Comparison of ENCODE assay signal across 8 cellular contexts in the genomic region with DNA sequence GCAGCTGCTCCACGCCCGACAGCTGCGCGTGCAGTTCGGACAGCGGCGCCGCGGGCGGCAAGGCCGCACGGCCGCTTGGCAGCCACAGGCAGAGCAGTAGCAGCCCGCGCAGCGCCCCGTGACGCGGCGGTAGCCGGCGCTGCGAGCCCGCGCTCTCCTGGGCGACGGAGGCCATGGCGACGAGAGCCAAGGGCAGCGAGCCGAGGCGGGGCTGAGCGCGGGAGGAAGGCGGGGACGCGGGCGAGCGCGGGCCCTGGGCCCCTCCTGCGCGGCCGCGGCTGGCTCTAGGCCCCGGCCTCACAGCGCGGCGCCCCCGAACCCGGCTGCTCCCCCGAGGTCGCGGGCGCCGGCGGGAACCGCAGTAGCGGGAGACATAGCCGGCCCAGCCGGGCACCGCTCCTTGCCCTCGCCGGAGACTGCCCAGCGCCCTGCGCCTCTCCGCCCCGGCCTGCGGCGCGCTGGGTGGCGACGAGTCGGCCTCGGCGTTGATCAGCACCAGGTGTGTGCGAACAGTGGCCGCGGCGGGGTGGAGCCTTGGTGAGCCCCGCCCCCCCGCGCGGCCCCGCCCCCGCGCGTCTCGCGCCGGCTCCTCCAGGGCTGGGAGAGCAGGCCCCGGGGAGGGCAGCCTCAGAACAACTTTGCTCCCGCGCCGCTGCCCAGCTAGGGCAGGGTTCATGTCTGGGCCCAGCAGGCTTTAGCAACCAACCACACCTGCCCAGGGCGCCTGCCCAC. TPM values are rescaled to one million over a fixed set of nuclear protein-coding genes. Genes with fewer than 3 reads are reported as not detected.
DNase-seq lines count a peak whose midpoint lies in the region; ATAC-seq and TF ChIP-seq lines count a peak whose summit lies in the region.

A gene with protein sequence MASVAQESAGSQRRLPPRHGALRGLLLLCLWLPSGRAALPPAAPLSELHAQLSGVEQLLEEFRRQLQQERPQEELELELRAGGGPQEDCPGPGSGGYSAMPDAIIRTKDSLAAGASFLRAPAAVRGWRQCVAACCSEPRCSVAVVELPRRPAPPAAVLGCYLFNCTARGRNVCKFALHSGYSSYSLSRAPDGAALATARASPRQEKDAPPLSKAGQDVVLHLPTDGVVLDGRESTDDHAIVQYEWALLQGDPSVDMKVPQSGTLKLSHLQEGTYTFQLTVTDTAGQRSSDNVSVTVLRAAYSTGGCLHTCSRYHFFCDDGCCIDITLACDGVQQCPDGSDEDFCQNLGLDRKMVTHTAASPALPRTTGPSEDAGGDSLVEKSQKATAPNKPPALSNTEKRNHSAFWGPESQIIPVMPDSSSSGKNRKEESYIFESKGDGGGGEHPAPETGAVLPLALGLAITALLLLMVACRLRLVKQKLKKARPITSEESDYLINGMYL (minus strand): TSS at position 514 of the 732 bp plus-strand sequence. CDS start 339 bp downstream, at position 175.

- no peak for TF ChIP-seq CTCF in Loucy (conservative IDR thresholded peaks at IDR 0.05; ENCODE audit: low read length)
- TF ChIP-seq CTCF in foreskin keratinocyte (conservative IDR thresholded peaks at IDR 0.05): peak; percentile 17
- TF ChIP-seq CTCF in neural progenitor cell (IDR thresholded peaks at IDR 0.05): peak; percentile 5

- peak within 1 kb of the TSS; percentile 93 for H3K4me3 Mint-ChIP-seq in neural progenitor cell

- H3K4me2 ChIP-seq in Loucy (ENCODE audit: low read depth, low read length, poor library complexity, severe bottlenecking): peak within 1 kb of the TSS; percentile 82
- H3K4me2 ChIP-seq in neural progenitor cell: peak within 1 kb of the TSS; percentile 90

- H3F3A ChIP-seq in Loucy (ENCODE audit: low read depth): no peaks in the 10 kb centered on the region
- H3F3A ChIP-seq in neural progenitor cell (ENCODE audit: low read depth): peaks cover 11% of the 10 kb centered on the region

- peaks cover 7% of the 10 kb centered on the region for H3K27me3 Mint-ChIP-seq in neural progenitor cell (ENCODE audit: insufficient read depth, low read depth)

- H3K9me3 Mint-ChIP-seq in neural progenitor cell: peaks cover 2% of the 10 kb centered on the region

- no peaks in the 10 kb centered on the region for H3K9me3 ChIP-seq in Loucy (ENCODE audit: insufficient read depth, low read depth, low read length)
- peaks cover 5% of the 10 kb centered on the region; the same call in 1 of the 2 replicates for H3K9me3 ChIP-seq in SJSA1 (replicated peaks)
- H3K9me3 ChIP-seq in neural progenitor cell (ENCODE audit: low read depth): no peaks in the 10 kb centered on the region
- no peaks in the 10 kb centered on the region for H3K9me3 ChIP-seq in stomach smooth muscle (ENCODE audit: control insufficient read depth in 2 of 2, low read length in 2 of 2)

- peak within 1 kb of the TSS; percentile 91 for H2AFZ ChIP-seq in Loucy (ENCODE audit: low read length)
- peak within 1 kb of the TSS; percentile 92 for H2AFZ ChIP-seq in neural progenitor cell (replicated peaks)

- H3K27ac Mint-ChIP-seq in neural progenitor cell: no peak within 1 kb of the TSS

- peaks cover 28% of the 10 kb centered on the region for H3K79me2 ChIP-seq in Loucy (ENCODE audit: insufficient read depth, low read length)
- no peaks in the 10 kb centered on the region for H3K79me2 ChIP-seq in neural progenitor cell (ENCODE audit: low read depth)

- peak; percentile 81 for ATAC-seq in foreskin keratinocyte

- H3K36me3 ChIP-seq in H7 (replicated peaks; ENCODE audit: control insufficient read depth, insufficient read depth, low read length): no peaks in the 10 kb centered on the region
- H3K36me3 ChIP-seq in Loucy (ENCODE audit: insufficient read depth, low read length): no peaks in the 10 kb centered on the region
- peaks cover 18% of the 10 kb centered on the region for H3K36me3 ChIP-seq in SJSA1
- H3K36me3 ChIP-seq in neural progenitor cell: no peaks in the 10 kb centered on the region
- no peaks in the 10 kb centered on the region for H3K36me3 ChIP-seq in stomach smooth muscle (ENCODE audit: control insufficient read depth in 2 of 2, insufficient read depth in 2 of 2, low read length in 2 of 2)

- H3K4me1 Mint-ChIP-seq in neural progenitor cell: peaks cover 39% of the 10 kb centered on the region

- H3K9me2 ChIP-seq in Loucy (replicated peaks; ENCODE audit: low read depth, low read length): no peaks in the 10 kb centered on the region

- DNase-seq in Daoy (ENCODE audit: low read depth) (peak; percentile 95), H7 (peak; percentile 98), SJSA1 (ENCODE audit: low read depth in 1 of 2, low spot score in 2 of 2) (peak; percentile 87 to 88), foreskin keratinocyte (peak; percentile 59 to 76), neural progenitor cell (ENCODE audit: low spot score) (peak; percentile 91)
- peak; percentile 83 for DNase-seq in activated naive CD4-positive, alpha-beta T cell treated with Interleukin-2 at 50 U/mL for 16 hours

- H3K4me3 ChIP-seq in H7 (ENCODE audit: insufficient read depth, low read depth, low read length): peak within 1 kb of the TSS; percentile 73
- peak within 1 kb of the TSS; percentile 83 for H3K4me3 ChIP-seq in Loucy (ENCODE audit: low read length, poor library complexity, severe bottlenecking)
- peak within 1 kb of the TSS; percentile 93 for H3K4me3 ChIP-seq in SJSA1
- H3K4me3 ChIP-seq in neural progenitor cell: peak within 1 kb of the TSS; percentile 83
- peak within 1 kb of the TSS; percentile 76 to 81 for H3K4me3 ChIP-seq in stomach smooth muscle (ENCODE audit: low read length in 2 of 2)

- peaks cover 54% of the 10 kb centered on the region for H3K4me1 ChIP-seq in Loucy (ENCODE audit: insufficient read depth, low read length, poor library complexity, severe bottlenecking)
- peaks cover 49% of the 10 kb centered on the region for H3K4me1 ChIP-seq in SJSA1 (replicated peaks)
- H3K4me1 ChIP-seq in foreskin keratinocyte: peaks cover 6% of the 10 kb centered on the region
- no peaks in the 10 kb centered on the region for H3K4me1 ChIP-seq in neural progenitor cell
- peaks cover 20% of the 10 kb centered on the region for H3K4me1 ChIP-seq in stomach smooth muscle (ENCODE audit: control insufficient read depth, insufficient read depth, low read length)

- peaks cover 7% of the 10 kb centered on the region for H3K36me3 Mint-ChIP-seq in neural progenitor cell

- H3K27ac ChIP-seq in SJSA1 (peak within 1 kb of the TSS; percentile 88), foreskin keratinocyte (peak within 1 kb of the TSS; percentile 71), neural progenitor cell (no peak within 1 kb of the TSS), stomach smooth muscle (ENCODE audit: low read length) (peak within 1 kb of the TSS; percentile 79)

- peaks cover 15% of the 10 kb centered on the region for H3K27me3 ChIP-seq in H7 (ENCODE audit: control insufficient read depth, insufficient read depth, low read length)
- H3K27me3 ChIP-seq in Loucy (ENCODE audit: insufficient read depth, low read length, poor library complexity, severe bottlenecking): no peaks in the 10 kb centered on the region
- no peaks in the 10 kb centered on the region for H3K27me3 ChIP-seq in SJSA1 (replicated peaks)
- no peaks in the 10 kb centered on the region for H3K27me3 ChIP-seq in foreskin keratinocyte
- H3K27me3 ChIP-seq in neural progenitor cell: peaks cover 37% of the 10 kb centered on the region
- H3K27me3 ChIP-seq in stomach smooth muscle (ENCODE audit: control insufficient read depth in 1 of 2, insufficient read depth in 2 of 2, low read length in 2 of 2): no peaks in the 10 kb centered on the region

- H4K20me1 ChIP-seq in Loucy (ENCODE audit: insufficient read depth, low read length, poor library complexity, severe bottlenecking) (peaks cover 4% of the 10 kb centered on the region), neural progenitor cell (ENCODE audit: low read depth) (peaks cover 3% of the 10 kb centered on the region)

- H3K9ac ChIP-seq in Loucy (ENCODE audit: low read depth, low read length, poor library complexity, severe bottlenecking) (peak within 1 kb of the TSS; percentile 67), neural progenitor cell (no peak within 1 kb of the TSS), stomach smooth muscle (ENCODE audit: low read length in 2 of 2) (peak within 1 kb of the TSS; percentile 80)

RNA-seq across cellular contexts. Expression of the gene that starts here (rescaled TPM):
- 60.6 and 73.0 TPM in 2 replicates for total RNA-seq in Daoy (2014; rRNA removed; shearing (Covaris generic))
- total RNA-seq in H7 (2014; rRNA removed; shearing (Covaris generic)): 13.2 and 17.6 TPM in 2 replicates
- total RNA-seq in SJSA1 (2014; rRNA removed; shearing (Covaris generic)): 55.7 and 143 TPM in 2 replicates
- total RNA-seq in foreskin keratinocyte: 42.0 and 42.6 TPM in 2 replicates
- 15.5 and 18.8 TPM in 2 replicates for polyA plus RNA-seq in foreskin keratinocyte
- total RNA-seq in neural progenitor cell (ENCODE audit: low replicate concordance): 2.2 and 2.8 TPM in 2 replicates
